1 cellular context compared by ENCODE assay signal in the genomic region with DNA sequence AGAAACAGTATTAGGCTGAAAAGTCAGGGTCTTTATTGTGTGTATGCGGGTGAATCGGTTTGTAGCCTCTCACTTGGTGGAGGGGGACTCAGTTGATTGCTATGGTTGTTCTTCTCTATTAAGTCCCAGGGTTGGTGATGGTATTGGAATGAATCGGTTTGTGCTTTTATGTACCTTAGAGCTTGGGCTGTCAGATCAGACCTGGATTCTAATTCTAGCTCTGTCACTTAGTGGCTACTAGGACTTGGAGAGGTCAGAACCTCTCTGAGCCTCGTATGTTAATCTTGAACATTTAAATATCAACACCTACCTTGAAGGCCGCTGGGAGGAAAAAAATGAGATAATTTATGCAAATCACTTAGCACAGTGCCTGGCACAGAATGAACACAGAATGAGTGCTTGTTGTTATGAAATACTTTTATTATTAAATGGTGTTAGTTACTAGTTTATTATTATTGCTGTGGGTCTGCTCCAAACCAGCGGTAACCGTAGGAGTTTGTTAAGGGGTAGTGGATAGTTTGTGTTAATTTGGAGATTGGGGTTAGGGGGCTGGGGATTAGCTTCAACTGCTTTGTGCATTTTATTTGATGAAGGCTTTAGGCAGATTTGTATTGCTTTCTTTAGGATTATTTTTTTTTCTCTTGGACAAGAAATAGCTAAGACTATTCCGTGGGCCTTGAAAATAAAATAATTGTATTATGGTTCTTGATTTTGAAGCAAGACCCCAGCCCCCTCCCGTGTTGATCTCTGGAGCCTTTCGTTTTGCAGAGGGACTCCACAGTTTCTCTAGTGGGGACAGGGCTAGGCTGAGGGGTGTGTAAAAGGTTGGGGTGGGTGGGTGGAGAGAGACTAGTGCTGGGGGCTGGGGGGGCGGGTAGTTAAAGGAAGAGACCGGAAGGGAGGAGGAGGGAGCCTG.
TF ChIP-seq lines count a peak whose summit lies in the region.

No MANE protein-coding gene starts in this region.

TF ChIP-seq in liver, 16 proteins besides CTCF, POLR2A, EP300 and RAD21 (continued from another document):
- no peak for TF ChIP-seq FOXA1 (IDR thresholded peaks at IDR 0.05)
- TF ChIP-seq NR2F2 (IDR thresholded peaks at IDR 0.05), result no peak
- no peak for TF ChIP-seq JUND (IDR thresholded peaks at IDR 0.05)
- TF ChIP-seq MAX (IDR thresholded peaks at IDR 0.05), result no peak
- TF ChIP-seq, protein P1, sequence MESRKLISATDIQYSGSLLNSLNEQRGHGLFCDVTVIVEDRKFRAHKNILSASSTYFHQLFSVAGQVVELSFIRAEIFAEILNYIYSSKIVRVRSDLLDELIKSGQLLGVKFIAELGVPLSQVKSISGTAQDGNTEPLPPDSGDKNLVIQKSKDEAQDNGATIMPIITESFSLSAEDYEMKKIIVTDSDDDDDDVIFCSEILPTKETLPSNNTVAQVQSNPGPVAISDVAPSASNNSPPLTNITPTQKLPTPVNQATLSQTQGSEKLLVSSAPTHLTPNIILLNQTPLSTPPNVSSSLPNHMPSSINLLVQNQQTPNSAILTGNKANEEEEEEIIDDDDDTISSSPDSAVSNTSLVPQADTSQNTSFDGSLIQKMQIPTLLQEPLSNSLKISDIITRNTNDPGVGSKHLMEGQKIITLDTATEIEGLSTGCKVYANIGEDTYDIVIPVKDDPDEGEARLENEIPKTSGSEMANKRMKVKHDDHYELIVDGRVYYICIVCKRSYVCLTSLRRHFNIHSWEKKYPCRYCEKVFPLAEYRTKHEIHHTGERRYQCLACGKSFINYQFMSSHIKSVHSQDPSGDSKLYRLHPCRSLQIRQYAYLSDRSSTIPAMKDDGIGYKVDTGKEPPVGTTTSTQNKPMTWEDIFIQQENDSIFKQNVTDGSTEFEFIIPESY (IDR thresholded peaks at IDR 0.05), result no peak
- TF ChIP-seq ATF3 (IDR thresholded peaks at IDR 0.05), result no peak
- TF ChIP-seq HNF4G (IDR thresholded peaks at IDR 0.05), result no peak
